8 cellular contexts compared by ENCODE assay signal in genomic region chr11:36511062-36511461, GRCh38. TPM values are rescaled to one million over a fixed set of nuclear protein-coding genes. Genes with fewer than 3 reads are reported as not detected.
DNase-seq lines count a peak whose midpoint lies in the region; ATAC-seq, FAIRE-seq and TF ChIP-seq lines count a peak whose summit lies in the region.
"Not testable (repeated sequence)": the region's sequence is repeated elsewhere in the genome, so short reads cannot be mapped to it uniquely, and the experiment has no call there.

No MANE protein-coding gene starts in this region.

- H3K9me3 ChIP-seq in CD4-positive, CD25-positive, alpha-beta regulatory T cell (ENCODE audit: control insufficient read depth in 2 of 2, low read length in 2 of 2); Karpas-422 (ENCODE audit: low read length); endocrine pancreas (ENCODE audit: control insufficient read depth, low read length); keratinocyte (ENCODE audit: control insufficient read depth, low read depth, low read length); neural progenitor cell (ENCODE audit: low read depth): not testable (repeated sequence)
- peaks cover 0 to 11% (median 8%) of the 10 kb centered on the region in 4 donors for H3K9me3 ChIP-seq in stomach

- DNase-seq in CD4-positive, CD25-positive, alpha-beta regulatory T cell; Karpas-422; activated CD4-positive, alpha-beta T cell treated with anti-CD3 and anti-CD28 coated beads for 36 hours; activated naive CD8-positive, alpha-beta T cell treated with anti-CD3 and anti-CD28 coated beads, Interleukin-2, amount 10 ng/mL, durations not matched to agents 7 days and 5 days; keratinocyte (ENCODE audit: low read depth, low spot score); neural progenitor cell (ENCODE audit: low spot score); stomach: not testable (repeated sequence)

- not testable (repeated sequence) for H3K9ac ChIP-seq in Karpas-422 (ENCODE audit: low read length); endocrine pancreas (ENCODE audit: control insufficient read depth, insufficient read depth, low read length); neural progenitor cell
- H3K9ac ChIP-seq in keratinocyte (ENCODE audit: control insufficient read depth, extremely low read depth, insufficient read depth, low read length): peak overlapping the region; percentile 95

- H3K27ac ChIP-seq in CD4-positive, CD25-positive, alpha-beta regulatory T cell (ENCODE audit: insufficient read depth, low read length, poor library complexity, severe bottlenecking); Karpas-422 (ENCODE audit: low read length); keratinocyte (ENCODE audit: control insufficient read depth, insufficient read depth, low read length); neural progenitor cell: not testable (repeated sequence)
- peak overlapping the region in 1 of 5 donors; percentile 96 for H3K27ac ChIP-seq in stomach

- not testable (repeated sequence) for TF ChIP-seq POLR2A in stomach (IDR thresholded peaks at IDR 0.05)

- H4K20me1 ChIP-seq in Karpas-422 (ENCODE audit: insufficient read depth, low read depth, low read length); keratinocyte (ENCODE audit: control insufficient read depth, extremely low read depth, insufficient read depth, low read length): not testable (repeated sequence)
- peaks cover 28% of the 10 kb centered on the region for H4K20me1 ChIP-seq in neural progenitor cell (ENCODE audit: low read depth)

- not testable (repeated sequence) for H3K36me3 ChIP-seq in CD4-positive, CD25-positive, alpha-beta regulatory T cell (ENCODE audit: control insufficient read depth, insufficient read depth, low read length); Karpas-422 (ENCODE audit: insufficient read depth, low read length); endocrine pancreas (ENCODE audit: control insufficient read depth, insufficient read depth, low read length); keratinocyte (ENCODE audit: control insufficient read depth in 2 of 2, extremely low read depth in 1 of 2, insufficient read depth in 2 of 2, low read length in 2 of 2); neural progenitor cell; stomach

- H3K36me3 Mint-ChIP-seq in CD4-positive, CD25-positive, alpha-beta regulatory T cell; activated CD4-positive, alpha-beta T cell treated with anti-CD3 and anti-CD28 coated beads for 36 hours (ENCODE audit: low read depth); activated naive CD8-positive, alpha-beta T cell treated with anti-CD3 and anti-CD28 coated beads, Interleukin-2, amount 10 ng/mL, durations not matched to agents 7 days and 5 days; neural progenitor cell: not testable (repeated sequence)

- H2AFZ ChIP-seq in Karpas-422 (ENCODE audit: low read length); neural progenitor cell (replicated peaks): not testable (repeated sequence)
- peak overlapping the region; percentile 98 for H2AFZ ChIP-seq in keratinocyte (ENCODE audit: control insufficient read depth, low read length)

- not testable (repeated sequence) for H3K9me3 Mint-ChIP-seq in CD4-positive, CD25-positive, alpha-beta regulatory T cell; activated CD4-positive, alpha-beta T cell treated with anti-CD3 and anti-CD28 coated beads for 36 hours (ENCODE audit: low read depth); activated naive CD8-positive, alpha-beta T cell treated with anti-CD3 and anti-CD28 coated beads, Interleukin-2, amount 10 ng/mL, durations not matched to agents 7 days and 5 days; neural progenitor cell

- FAIRE-seq in keratinocyte (lab: Jason Lieb, UNC): not testable (repeated sequence)

- not testable (repeated sequence) for ATAC-seq in CD4-positive, CD25-positive, alpha-beta regulatory T cell (ENCODE audit: low read depth in 2 of 2); activated CD4-positive, alpha-beta T cell treated with anti-CD3 and anti-CD28 coated beads for 36 hours; activated naive CD8-positive, alpha-beta T cell treated with anti-CD3 and anti-CD28 coated beads, Interleukin-2, amount 10 ng/mL, durations not matched to agents 7 days and 5 days (ENCODE audit: low read depth)

- not testable (repeated sequence) for H3K9me2 ChIP-seq in Karpas-422 (replicated peaks; ENCODE audit: insufficient read depth, low read length)

- POLR2A ChIA-PET in activated CD4-positive, alpha-beta T cell treated with anti-CD3 and anti-CD28 coated beads for 36 hours (lab: Charles Lee): not testable (repeated sequence)
- POLR2A ChIA-PET in activated naive CD8-positive, alpha-beta T cell treated with anti-CD3 and anti-CD28 coated beads, Interleukin-2, amount 10 ng/mL, durations not matched to agents 7 days and 5 days (lab: Charles Lee): interaction anchor here (1.3 kb wide), 1 partner anchor 222 kb away, joined by 4 read pairs; the partner anchor contains the start of gene COMMD9

- peak overlapping the region; percentile 91 to 99 (median 97) for H3K4me3 Mint-ChIP-seq in CD4-positive, CD25-positive, alpha-beta regulatory T cell
- peak overlapping the region; percentile 95 for H3K4me3 Mint-ChIP-seq in activated CD4-positive, alpha-beta T cell treated with anti-CD3 and anti-CD28 coated beads for 36 hours
- H3K4me3 Mint-ChIP-seq in activated naive CD8-positive, alpha-beta T cell treated with anti-CD3 and anti-CD28 coated beads, Interleukin-2, amount 10 ng/mL, durations not matched to agents 7 days and 5 days: peak overlapping the region; percentile 98
- H3K4me3 Mint-ChIP-seq in neural progenitor cell: peak overlapping the region; percentile 96

- H3K4me1 ChIP-seq in CD4-positive, CD25-positive, alpha-beta regulatory T cell (ENCODE audit: control insufficient read depth, insufficient read depth, low read length, poor library complexity, severe bottlenecking): peaks cover 25% of the 10 kb centered on the region
- H3K4me1 ChIP-seq in Karpas-422 (ENCODE audit: low read length): peaks cover 13% of the 10 kb centered on the region
- H3K4me1 ChIP-seq in endocrine pancreas (ENCODE audit: control insufficient read depth, insufficient read depth, low read length); neural progenitor cell: not testable (repeated sequence)
- H3K4me1 ChIP-seq in keratinocyte (ENCODE audit: control insufficient read depth, extremely low read depth, insufficient read depth, low read length): peaks cover 11% of the 10 kb centered on the region
- peaks cover 8 to 23% (median 20%) of the 10 kb centered on the region in 4 donors for H3K4me1 ChIP-seq in stomach

- dilution Hi-C loops in keratinocyte (cut with MboI; ENCODE audit: extremely low pct_ligation_motif_present, low sequenced_read_pairs): not testable (repeated sequence)

- H3K4me3 ChIP-seq in CD4-positive, CD25-positive, alpha-beta regulatory T cell (ENCODE audit: low read depth, low read length): peak overlapping the region; percentile 89
- H3K4me3 ChIP-seq in Karpas-422 (ENCODE audit: low read length); neural progenitor cell: not testable (repeated sequence)
- peak overlapping the region; percentile 79 for H3K4me3 ChIP-seq in endocrine pancreas (ENCODE audit: control insufficient read depth, insufficient read depth, low read length)
- peak overlapping the region; percentile 92 to 96 (median 95) for H3K4me3 ChIP-seq in keratinocyte (ENCODE audit: control insufficient read depth in 2 of 3, extremely low read depth in 1 of 3, insufficient read depth in 2 of 3, low read depth in 1 of 3, low read length in 3 of 3)
- peak overlapping the region in 3 of 4 donors; percentile 80 to 92 (median 90) for H3K4me3 ChIP-seq in stomach

- H3K79me2 ChIP-seq in Karpas-422 (ENCODE audit: low read length) (peaks cover 30% of the 10 kb centered on the region), keratinocyte (ENCODE audit: control insufficient read depth, insufficient read depth, low read length) (peaks cover 32% of the 10 kb centered on the region), neural progenitor cell (ENCODE audit: low read depth) (peaks cover 22% of the 10 kb centered on the region)

- peak overlapping the region; percentile 42 to 89 (median 53) for H3K27ac Mint-ChIP-seq in CD4-positive, CD25-positive, alpha-beta regulatory T cell
- H3K27ac Mint-ChIP-seq in activated CD4-positive, alpha-beta T cell treated with anti-CD3 and anti-CD28 coated beads for 36 hours: peak overlapping the region; percentile 88
- H3K27ac Mint-ChIP-seq in activated naive CD8-positive, alpha-beta T cell treated with anti-CD3 and anti-CD28 coated beads, Interleukin-2, amount 10 ng/mL, durations not matched to agents 7 days and 5 days: not testable (repeated sequence)
- peak overlapping the region; percentile 86 for H3K27ac Mint-ChIP-seq in neural progenitor cell

- not testable (repeated sequence) for TF ChIP-seq CTCF in keratinocyte (optimal IDR thresholded peaks at IDR 0.05 in 1 of 3, IDR thresholded peaks at IDR 0.05 in 1 of 3, conservative IDR thresholded peaks at IDR 0.05 in 1 of 3; ENCODE audit: extremely low read depth in 1 of 3, insufficient read depth in 2 of 3, low read length in 3 of 3); neural progenitor cell (IDR thresholded peaks at IDR 0.05); stomach (IDR thresholded peaks at IDR 0.05)

- H3K9me1 ChIP-seq in keratinocyte (ENCODE audit: control insufficient read depth, extremely low read depth, insufficient read depth, low read length): not testable (repeated sequence)

- 68 to 79% (median 73%) methylated on average over 2 of the region's 2 CpGs for WGBS in stomach, 5 donors

- CTCF ChIA-PET in activated CD4-positive, alpha-beta T cell treated with anti-CD3 and anti-CD28 coated beads for 36 hours (lab: Charles Lee): interaction anchor here (0.6 to 2.9 kb wide), 11 partner anchors 9 to 1357 kb away, joined by 3 to 26 read pairs (median 5); no protein-coding TSS in a partner anchor

- H3K27me3 ChIP-seq in CD4-positive, CD25-positive, alpha-beta regulatory T cell (ENCODE audit: control insufficient read depth, insufficient read depth, low read length); Karpas-422 (ENCODE audit: low read length); endocrine pancreas (ENCODE audit: control insufficient read depth, insufficient read depth, low read length); keratinocyte (ENCODE audit: control insufficient read depth, extremely low read depth, insufficient read depth, low read length); stomach: not testable (repeated sequence)
- peaks cover 27% of the 10 kb centered on the region for H3K27me3 ChIP-seq in neural progenitor cell

- H3K27me3 Mint-ChIP-seq in CD4-positive, CD25-positive, alpha-beta regulatory T cell; activated CD4-positive, alpha-beta T cell treated with anti-CD3 and anti-CD28 coated beads for 36 hours; neural progenitor cell (ENCODE audit: insufficient read depth, low read depth): not testable (repeated sequence)
- H3K27me3 Mint-ChIP-seq in activated naive CD8-positive, alpha-beta T cell treated with anti-CD3 and anti-CD28 coated beads, Interleukin-2, amount 10 ng/mL, durations not matched to agents 7 days and 5 days: peaks cover 10% of the 10 kb centered on the region

- peaks cover 17 to 32% (median 21%) of the 10 kb centered on the region in 4 donors for H3K4me1 Mint-ChIP-seq in CD4-positive, CD25-positive, alpha-beta regulatory T cell
- peaks cover 22% of the 10 kb centered on the region for H3K4me1 Mint-ChIP-seq in activated CD4-positive, alpha-beta T cell treated with anti-CD3 and anti-CD28 coated beads for 36 hours
- peaks cover 16% of the 10 kb centered on the region for H3K4me1 Mint-ChIP-seq in activated naive CD8-positive, alpha-beta T cell treated with anti-CD3 and anti-CD28 coated beads, Interleukin-2, amount 10 ng/mL, durations not matched to agents 7 days and 5 days
- peaks cover 16% of the 10 kb centered on the region for H3K4me1 Mint-ChIP-seq in neural progenitor cell

- intact Hi-C loops in activated CD4-positive, alpha-beta T cell treated with anti-CD3 and anti-CD28 coated beads for 36 hours (cut with DNase I, micrococcal nuclease): loop anchor here in 1 of 2 experiments (5.0 kb wide), 1 partner anchor 849 kb away; the partner anchor contains the start of gene TRIM44
- intact Hi-C loops in stomach (cut with DNase I; ENCODE audit: low total_unique reads): not testable (repeated sequence)

- peaks cover 16% of the 10 kb centered on the region for H3F3A ChIP-seq in neural progenitor cell (ENCODE audit: low read depth)

- H3K4me2 ChIP-seq in Karpas-422 (ENCODE audit: low read depth, low read length, poor library complexity, severe bottlenecking) (peak overlapping the region; percentile 77), keratinocyte (ENCODE audit: control insufficient read depth, extremely low read depth, insufficient read depth, low read depth, low read length) (peak overlapping the region; percentile 75)
- H3K4me2 ChIP-seq in neural progenitor cell: not testable (repeated sequence)

- TF ChIP-seq EP300 in stomach (IDR thresholded peaks at IDR 0.05): not testable (repeated sequence)

RNA-seq across cellular contexts. Expression of gene TRAF6, which starts 1.0 kb away (rescaled TPM):
- 29.7 TPM for total RNA-seq in CD4-positive, CD25-positive, alpha-beta regulatory T cell
- 10 to 100 TPM in 2 of 4 donors, 1 to 10 TPM in 2; 6.3 to 11.3 (median 9.8) TPM for polyA plus RNA-seq in CD4-positive, CD25-positive, alpha-beta regulatory T cell
- total RNA-seq in Karpas-422 (2014; rRNA removed; shearing (Covaris generic); ENCODE audit: low replicate concordance): 8.7 and 13.2 TPM in 2 replicates
- total RNA-seq in activated CD4-positive, alpha-beta T cell treated with anti-CD3 and anti-CD28 coated beads for 36 hours: 10 to 100 TPM; 11.1 to 12.5 TPM
- 10 to 100 TPM; 13.3 to 14.5 TPM for total RNA-seq in activated naive CD8-positive, alpha-beta T cell treated with anti-CD3 and anti-CD28 coated beads, Interleukin-2, amount 10 ng/mL, durations not matched to agents 7 days and 5 days
- polyA plus RNA-seq in keratinocyte: 12.6 to 15.1 TPM (median 12.6 TPM) in 3 replicates
- polyA plus RNA-seq in keratinocyte (2011; ENCODE audit: low read depth): 3.7 TPM
- 6.2 and 11.2 TPM in 2 replicates for polyA plus RNA-seq in keratinocyte (2011; cell fraction: cytosol; rRNA removed)
- 17.4 and 19.0 TPM in 2 replicates for polyA plus RNA-seq in keratinocyte (2011; cell fraction: nucleus; rRNA removed)
- 8.9 and 9.2 TPM in 2 replicates for polyA plus RNA-seq in keratinocyte (2012; ENCODE audit: low replicate concordance)
- polyA minus RNA-seq in keratinocyte: 18.3 to 21.8 TPM (median 20.6 TPM) in 3 replicates
- 8.8 TPM for polyA minus RNA-seq in keratinocyte (2011; cell fraction: cytosol; rRNA and poly(A)+ RNA removed)
- 14.0 and 23.5 TPM in 2 replicates for polyA minus RNA-seq in keratinocyte (2011; cell fraction: nucleus; rRNA and poly(A)+ RNA removed)
- 11.0 and 11.5 TPM in 2 replicates for total RNA-seq in neural progenitor cell (ENCODE audit: low replicate concordance)
- total RNA-seq in stomach: 10 to 100 TPM in 3 of 5 donors, 1 to 10 TPM in 2; 1.2 to 19.2 (median 11.4) TPM
- 1 to 10 TPM; 2.2 to 3.8 (median 2.3) TPM for polyA plus RNA-seq in stomach

RNA-seq across cellular contexts. Expression of gene RAG1, which starts 56.7 kb away (rescaled TPM):
- total RNA-seq in CD4-positive, CD25-positive, alpha-beta regulatory T cell: 0.05 TPM
- polyA plus RNA-seq in CD4-positive, CD25-positive, alpha-beta regulatory T cell: 1 to 10 TPM in 1 of 4 donors, under 1 TPM in 1, not detected in 2; 0.16 to 2.3 TPM
- 0.34 and 0.72 TPM in 2 replicates for total RNA-seq in Karpas-422 (2014; rRNA removed; shearing (Covaris generic); ENCODE audit: low replicate concordance)
- under 1 TPM; 0.30 to 0.37 TPM for total RNA-seq in activated CD4-positive, alpha-beta T cell treated with anti-CD3 and anti-CD28 coated beads for 36 hours
- total RNA-seq in activated naive CD8-positive, alpha-beta T cell treated with anti-CD3 and anti-CD28 coated beads, Interleukin-2, amount 10 ng/mL, durations not matched to agents 7 days and 5 days: under 1 TPM; 0.14 to 0.34 TPM
- polyA plus RNA-seq in keratinocyte (0.42 to 1.3 TPM (median 1.2 TPM) in 3 replicates), stomach (under 1 TPM; 0.23 to 0.56 (median 0.31) TPM)
- 0.06 TPM for polyA plus RNA-seq in keratinocyte (2011; ENCODE audit: low read depth)
- 0.55 and 0.90 TPM in 2 replicates for polyA plus RNA-seq in keratinocyte (2011; cell fraction: cytosol; rRNA removed)
- 1.00 and 1.3 TPM in 2 replicates for polyA plus RNA-seq in keratinocyte (2011; cell fraction: nucleus; rRNA removed)
- 0.95 and 1.1 TPM in 2 replicates for polyA plus RNA-seq in keratinocyte (2012; ENCODE audit: low replicate concordance)
- polyA minus RNA-seq in keratinocyte: 0.26 to 1.2 TPM (median 0.89 TPM) in 3 replicates
- polyA minus RNA-seq in keratinocyte (2011; cell fraction: cytosol; rRNA and poly(A)+ RNA removed): 0.38 TPM
- polyA minus RNA-seq in keratinocyte (2011; cell fraction: nucleus; rRNA and poly(A)+ RNA removed): 0.74 and 2.4 TPM in 2 replicates
- total RNA-seq in neural progenitor cell (ENCODE audit: low replicate concordance) (0.62 and 0.84 TPM in 2 replicates), stomach (1 to 10 TPM in 1 of 5 donors, under 1 TPM in 2, not detected in 2; 0.29 to 5.0 (median 0.89) TPM)
